10 cellular contexts compared by ENCODE assay signal in genomic region chr11:86511086-86511551, GRCh38.
DNase-seq lines count a peak whose midpoint lies in the region; ATAC-seq and TF ChIP-seq lines count a peak whose summit lies in the region.
"Had no signal": no experiment of that assay in that cellular context is flagged by ENCODE, and none has a peak within 500 bp of the region (broad histone marks: within the 10 kb centered on the region; RNA-seq: fewer than 3 reads in every experiment).

No MANE protein-coding gene starts in this region.

- H3K36me3 ChIP-seq in body of pancreas (replicated peaks in 1 of 2; ENCODE audit: insufficient read depth in 1 of 2, low read depth in 2 of 2) (no peaks in the 10 kb centered on the region), ovary (no peaks in the 10 kb centered on the region)

- ATAC-seq in activated T-cell treated with anti-CD3 and anti-CD28 coated beads, Interleukin-2, amount 50 U/mL, for 72 hours (replicated peaks in 1 of 2) = peak; percentile 82 to 85
- peak; percentile 78 for ATAC-seq in HG03378 (IDR thresholded peaks at IDR 0.05; ENCODE audit: unreplicated experiment)
- ATAC-seq in body of pancreas = peak; percentile 70
- peak; percentile 85 for ATAC-seq in stimulated activated naive CD8-positive, alpha-beta T cell treated with anti-CD3 and anti-CD28 coated beads, Interleukin-15, amount 100 ng/mL, for 72 hours

- H3K4me1 ChIP-seq in body of pancreas (peaks cover 13% of the 10 kb centered on the region), ovary (ENCODE audit: insufficient read depth) (peaks cover 3% of the 10 kb centered on the region)

- H3K27ac Mint-ChIP-seq in activated T-cell treated with anti-CD3 and anti-CD28 coated beads, Interleukin-2, amount 50 U/mL, for 72 hours = no peak overlapping the region
- H3K27ac Mint-ChIP-seq in activated T-cell treated with anti-CD3 and anti-CD28 coated beads, Interleukin-2, amount 50 U/mL, for 24 hours = no peak overlapping the region
- H3K27ac Mint-ChIP-seq in stimulated activated naive CD8-positive, alpha-beta T cell treated with anti-CD3 and anti-CD28 coated beads, Interleukin-15, amount 100 ng/mL, for 72 hours = no peak overlapping the region
- H3K27ac Mint-ChIP-seq: B cell; natural killer cell treated with Interleukin-12 subunit alpha and Interleukin-12 subunit beta and Interleukin-15 and Interleukin-18, amount 100 ng/mL, for 72 hours had no signal

- no peaks in the 10 kb centered on the region for H3K4me1 Mint-ChIP-seq in activated T-cell treated with anti-CD3 and anti-CD28 coated beads, Interleukin-2, amount 50 U/mL, for 72 hours (ENCODE audit: low read depth)
- H3K4me1 Mint-ChIP-seq in activated T-cell treated with anti-CD3 and anti-CD28 coated beads, Interleukin-2, amount 50 U/mL, for 24 hours (ENCODE audit: low read depth) = peaks cover 2% of the 10 kb centered on the region
- H3K4me1 Mint-ChIP-seq in stimulated activated naive CD8-positive, alpha-beta T cell treated with anti-CD3 and anti-CD28 coated beads, Interleukin-15, amount 100 ng/mL, for 72 hours = no peaks in the 10 kb centered on the region

- H3K9me3 Mint-ChIP-seq in activated T-cell treated with anti-CD3 and anti-CD28 coated beads, Interleukin-2, amount 50 U/mL, for 72 hours = no peaks in the 10 kb centered on the region
- H3K9me3 Mint-ChIP-seq in activated T-cell treated with anti-CD3 and anti-CD28 coated beads, Interleukin-2, amount 50 U/mL, for 24 hours = no peaks in the 10 kb centered on the region
- H3K9me3 Mint-ChIP-seq in stimulated activated naive CD8-positive, alpha-beta T cell treated with anti-CD3 and anti-CD28 coated beads, Interleukin-15, amount 100 ng/mL, for 72 hours = no peaks in the 10 kb centered on the region
- H3K9me3 Mint-ChIP-seq: natural killer cell treated with Interleukin-12 subunit alpha and Interleukin-12 subunit beta and Interleukin-15 and Interleukin-18, amount 100 ng/mL, for 72 hours had no signal

- intact Hi-C loops in body of pancreas (cut with DNase I) (no loop called here), ovary (cut with DNase I) (no loop called here)

- no peak for TF ChIP-seq EP300 in ovary (IDR thresholded peaks at IDR 0.05)

- WGBS in body of pancreas, 2 donors = 56 to 57% methylated on average over 3 of the region's 3 CpGs
- WGBS in ovary, 3 donors = 54 to 66% (median 63%) methylated on average over 3 of the region's 3 CpGs

- H3K27me3 ChIP-seq in body of pancreas (no peaks in the 10 kb centered on the region), ovary (no peaks in the 10 kb centered on the region)

- no peak for TF ChIP-seq POLR2A in body of pancreas (IDR thresholded peaks at IDR 0.05)
- no peak for TF ChIP-seq POLR2A in ovary (IDR thresholded peaks at IDR 0.05)

- no peaks in the 10 kb centered on the region for H3K36me3 Mint-ChIP-seq in activated T-cell treated with anti-CD3 and anti-CD28 coated beads, Interleukin-2, amount 50 U/mL, for 72 hours (ENCODE audit: insufficient read depth in 2 of 2)
- no peaks in the 10 kb centered on the region for H3K36me3 Mint-ChIP-seq in activated T-cell treated with anti-CD3 and anti-CD28 coated beads, Interleukin-2, amount 50 U/mL, for 24 hours (ENCODE audit: low read depth)
- H3K36me3 Mint-ChIP-seq: natural killer cell treated with Interleukin-12 subunit alpha and Interleukin-12 subunit beta and Interleukin-15 and Interleukin-18, amount 100 ng/mL, for 72 hours had no signal

- H3K4me3 Mint-ChIP-seq in activated T-cell treated with anti-CD3 and anti-CD28 coated beads, Interleukin-2, amount 50 U/mL, for 72 hours = no peak overlapping the region
- H3K4me3 Mint-ChIP-seq in activated T-cell treated with anti-CD3 and anti-CD28 coated beads, Interleukin-2, amount 50 U/mL, for 24 hours = no peak overlapping the region
- H3K4me3 Mint-ChIP-seq in stimulated activated naive CD8-positive, alpha-beta T cell treated with anti-CD3 and anti-CD28 coated beads, Interleukin-15, amount 100 ng/mL, for 72 hours = no peak overlapping the region
- H3K4me3 Mint-ChIP-seq: B cell; natural killer cell treated with Interleukin-12 subunit alpha and Interleukin-12 subunit beta and Interleukin-15 and Interleukin-18, amount 100 ng/mL, for 72 hours had no signal

- peak in 1 of 2 donors; percentile 8 for DNase-seq in activated T-cell treated with anti-CD3 and anti-CD28 coated beads, Interleukin-2, amount 50 U/mL, for 72 hours
- DNase-seq in activated T-cell treated with anti-CD3 and anti-CD28 coated beads, Interleukin-2, amount 50 U/mL, for 24 hours = no peak
- no peak for DNase-seq in body of pancreas
- DNase-seq in stimulated activated naive CD8-positive, alpha-beta T cell treated with anti-CD3 and anti-CD28 coated beads, Interleukin-15, amount 100 ng/mL, for 72 hours = no peak
- no peak for DNase-seq in ovary
- no peak for DNase-seq in NCI-H187 treated with DMSO at 0.1 percent for 48 hours (lab: John Stamatoyannopoulos, UW)
- DNase-seq in NCI-H510A treated with DMSO at 0.1 percent for 48 hours (lab: John Stamatoyannopoulos, UW) = no peak

- H3K27ac ChIP-seq in body of pancreas (peak overlapping the region in 1 of 4 donors; percentile 17), ovary (no peak overlapping the region)

- no peak for TF ChIP-seq CTCF in body of pancreas (IDR thresholded peaks at IDR 0.05)
- no peak for TF ChIP-seq CTCF in ovary (IDR thresholded peaks at IDR 0.05)

- no peak overlapping the region for H3K4me3 ChIP-seq in body of pancreas
- H3K4me3 ChIP-seq in ovary = no peak overlapping the region

- H3K9me3 ChIP-seq in body of pancreas (no peaks in the 10 kb centered on the region), ovary (no peaks in the 10 kb centered on the region)

- H3K27me3 Mint-ChIP-seq in activated T-cell treated with anti-CD3 and anti-CD28 coated beads, Interleukin-2, amount 50 U/mL, for 72 hours (ENCODE audit: low read depth) = peaks cover 3% of the 10 kb centered on the region
- peaks cover 7% of the 10 kb centered on the region for H3K27me3 Mint-ChIP-seq in activated T-cell treated with anti-CD3 and anti-CD28 coated beads, Interleukin-2, amount 50 U/mL, for 24 hours
- no peaks in the 10 kb centered on the region for H3K27me3 Mint-ChIP-seq in stimulated activated naive CD8-positive, alpha-beta T cell treated with anti-CD3 and anti-CD28 coated beads, Interleukin-15, amount 100 ng/mL, for 72 hours
- H3K27me3 Mint-ChIP-seq: B cell had no signal
